ENCODE assay signal across 8 cellular contexts in genomic region chr17:50198026-50198669, GRCh38. TPM values are rescaled to one million over a fixed set of nuclear protein-coding genes. Genes with fewer than 3 reads are reported as not detected.
DNase-seq lines count a peak whose midpoint lies in the region; ATAC-seq and TF ChIP-seq lines count a peak whose summit lies in the region.

No MANE protein-coding gene starts in this region.

- POLR2A ChIA-PET in RWPE1 (lab: Yijun Ruan, JAX; ENCODE audit: low non-redundant PET), result no interaction called here

- intact Hi-C loops in heart right ventricle (cut with DNase I) (loop anchor here in 1 of 10 donors (2.0 kb wide), 1 partner anchor 29 kb away; no protein-coding TSS in a partner anchor), gastrocnemius medialis (cut with DNase I; ENCODE audit: low total_unique reads) (no loop called here)

- H3K36me3 ChIP-seq in heart right ventricle (peaks cover 0 to 60% (median 26%) of the 10 kb centered on the region in 9 donors), gastrocnemius medialis (no peaks in the 10 kb centered on the region)

- in situ Hi-C loops in gastrocnemius medialis (cut with MboI; ENCODE audit: low sequenced_read_pairs in 4 of 4), result no loop called here

- no peak for DNase-seq in HFF-Myc (ENCODE audit: extremely low read depth, low read depth)
- DNase-seq in RWPE1 (ENCODE audit: low spot score), result peak; percentile 58
- DNase-seq in activated gamma-delta T cell treated with anti-CD3 and anti-CD28 coated beads, Interleukin-2, amount 50 U/mL, for 16 hours (ENCODE audit: low read depth), result peak; percentile 46
- DNase-seq in heart right ventricle, result peak; percentile 58 to 61
- DNase-seq in gastrocnemius medialis, result no peak

- TF ChIP-seq CTCF in C4-2B (conservative IDR thresholded peaks at IDR 0.05), result peak; percentile 78
- TF ChIP-seq CTCF in HFF-Myc (IDR thresholded peaks at IDR 0.05; ENCODE audit: low read depth, low read length, missing control alignments), result peak; percentile 71
- TF ChIP-seq CTCF in RWPE1 (conservative IDR thresholded peaks at IDR 0.05; ENCODE audit: low read depth), result peak; percentile 71
- peak in 8 of 9 donors; percentile 42 to 73 (median 68) for TF ChIP-seq CTCF in heart right ventricle (IDR thresholded peaks at IDR 0.05)
- TF ChIP-seq CTCF in gastrocnemius medialis (IDR thresholded peaks at IDR 0.05 in 4 of 5, conservative IDR thresholded peaks at IDR 0.05 in 1 of 5), result peak in 3 of 5 experiments; percentile 44 to 57 (median 47)

- ATAC-seq in heart right ventricle (no peak), gastrocnemius medialis (no peak), HG02884 (IDR thresholded peaks at IDR 0.05; ENCODE audit: unreplicated experiment) (no peak), GM21737 (IDR thresholded peaks at IDR 0.05; ENCODE audit: unreplicated experiment) (no peak)

- no peak for TF ChIP-seq POLR2A in gastrocnemius medialis (IDR thresholded peaks at IDR 0.05)

- CTCF ChIA-PET in RWPE1 (lab: Yijun Ruan, JAX), result interaction anchor here (0.6 to 3.2 kb wide), 11 partner anchors 11 to 81 kb away, joined by 3 to 35 read pairs (median 3); no protein-coding TSS in a partner anchor

- H3K9me3 ChIP-seq in heart right ventricle (no peaks in the 10 kb centered on the region), gastrocnemius medialis (no peaks in the 10 kb centered on the region)

- WGBS in heart right ventricle, 2 donors, result 26% methylated on average over 7 of the region's 7 CpGs

- peak overlapping the region; percentile 100 for H3K4me3 ChIP-seq in HFF-Myc (replicated peaks; ENCODE audit: low read depth, low read length)
- peak overlapping the region in 1 of 10 donors; percentile 63 for H3K4me3 ChIP-seq in heart right ventricle
- H3K4me3 ChIP-seq in gastrocnemius medialis, result no peak overlapping the region

- peaks cover 0 to 41% (median 25%) of the 10 kb centered on the region in 7 donors for H3K27me3 ChIP-seq in heart right ventricle
- peaks cover 13 to 22% (median 17%) of the 10 kb centered on the region in 3 donors for H3K27me3 ChIP-seq in gastrocnemius medialis

- H3K27ac ChIP-seq in C4-2B, result no peak overlapping the region
- no peak overlapping the region for H3K27ac ChIP-seq in RWPE1
- H3K27ac ChIP-seq in heart right ventricle, result peak overlapping the region in 6 of 10 donors; percentile 8 to 93 (median 84)
- H3K27ac ChIP-seq in gastrocnemius medialis, result peak overlapping the region in 1 of 4 donors; percentile 16

- H3K4me1 ChIP-seq in heart right ventricle (peaks cover 3 to 43% (median 26%) of the 10 kb centered on the region in 9 donors), gastrocnemius medialis (peaks cover 0 to 8% of the 10 kb centered on the region in 2 donors)

RNA-seq across cellular contexts. Expression of gene COL1A1, which starts 3.3 kb away (rescaled TPM):
- 100 to 1,000 TPM in 1 of 10 donors, 10 to 100 TPM in 9; 31.7 to 455 (median 45.9) TPM for total RNA-seq in heart right ventricle
- 10 to 100 TPM; 30.2 to 81.5 TPM for polyA plus RNA-seq in heart right ventricle
- total RNA-seq in gastrocnemius medialis, result 1 to 10 TPM; 1.7 to 9.5 (median 5.1) TPM

RNA-seq across cellular contexts. Expression of gene SGCA, which starts 32.3 kb away (rescaled TPM):
- total RNA-seq in heart right ventricle, result 100 to 1,000 TPM; 136 to 204 (median 158) TPM
- polyA plus RNA-seq in heart right ventricle, result 100 to 1,000 TPM; 137 to 314 TPM
- total RNA-seq in gastrocnemius medialis, result 100 to 1,000 TPM; 227 to 385 (median 292) TPM

RNA-seq across cellular contexts. Expression of gene PPP1R9B, which starts 47.7 kb away (rescaled TPM):
- total RNA-seq in heart right ventricle (10 to 100 TPM; 17.3 to 45.4 (median 26.9) TPM), gastrocnemius medialis (10 to 100 TPM in 2 of 4 donors, 1 to 10 TPM in 2; 4.7 to 18.8 (median 11.0) TPM)
- 10 to 100 TPM; 22.4 to 42.7 TPM for polyA plus RNA-seq in heart right ventricle

Comparison
In these comparisons a context has a peak if more than half of its experiments do, and no peak if none do; other contexts are left out.
1. H3K27ac ChIP-seq: peak in heart right ventricle (6 of 10); none in C4-2B (single experiment) and RWPE1 (single experiment).
2. DNase-seq: peak in RWPE1 (single experiment), activated gamma-delta T cell treated with anti-CD3 and anti-CD28 coated beads, Interleukin-2, amount 50 U/mL, for 16 hours (single experiment) and heart right ventricle (2 of 2); none in HFF-Myc (single experiment) and gastrocnemius medialis (0 of 2).
3. Peak in every context shown above with its lines, with median percentiles within 50 percentile points of each other: CTCF ChIP-seq.